In the genomic region with DNA sequence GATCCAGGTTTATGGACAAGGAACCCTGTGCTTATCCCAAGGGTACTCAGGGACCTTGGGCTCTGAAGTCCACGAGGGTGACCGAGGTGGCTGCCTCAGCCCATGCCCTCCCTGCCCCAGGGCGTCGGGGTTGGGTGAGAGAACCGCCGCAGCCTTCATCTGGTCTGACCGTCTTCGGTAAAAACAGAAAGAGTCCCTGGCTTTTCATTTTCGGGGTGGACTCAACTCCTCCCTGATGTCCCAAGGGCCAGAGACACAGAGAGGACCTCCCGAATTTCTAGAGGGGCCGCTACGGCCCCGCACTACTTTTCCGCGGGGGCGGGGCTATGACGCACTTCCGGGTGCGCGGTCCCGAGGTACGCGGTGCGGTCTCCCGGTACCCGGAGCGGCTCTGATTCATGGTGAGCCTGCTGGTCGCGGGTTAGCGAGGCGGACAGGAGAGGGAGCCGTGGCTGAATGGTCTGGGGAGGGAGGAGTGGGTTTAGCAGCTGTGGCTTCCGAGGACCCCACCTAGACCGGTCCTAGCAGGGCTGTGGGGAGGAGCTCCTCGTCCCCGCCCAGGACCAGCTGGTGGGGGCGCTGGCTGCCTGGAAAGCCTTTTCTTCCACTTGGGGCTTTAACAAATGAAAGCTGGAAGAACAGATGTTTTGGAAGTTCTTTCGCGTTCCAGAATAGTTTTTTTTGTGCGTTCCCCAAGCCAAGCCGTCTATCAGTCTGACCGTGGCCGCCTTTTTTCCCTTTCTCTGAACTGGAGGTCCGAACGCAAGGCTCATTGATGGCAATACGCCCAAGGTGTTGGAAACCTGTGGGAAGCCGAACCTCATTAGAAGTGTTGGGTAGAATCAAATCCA, we compare ENCODE assay signal across 1 cellular context.
TF ChIP-seq lines count a peak whose summit lies in the region.

A gene (plus strand): TSS at position 334 of the 851 bp plus-strand sequence. CDS start 7,233 bp downstream, outside the sequence.

TF ChIP-seq in K562, 482 proteins besides CTCF, POLR2A, EP300 and RAD21 (continued from another document and continues in another):
- TF ChIP-seq, protein P1, sequence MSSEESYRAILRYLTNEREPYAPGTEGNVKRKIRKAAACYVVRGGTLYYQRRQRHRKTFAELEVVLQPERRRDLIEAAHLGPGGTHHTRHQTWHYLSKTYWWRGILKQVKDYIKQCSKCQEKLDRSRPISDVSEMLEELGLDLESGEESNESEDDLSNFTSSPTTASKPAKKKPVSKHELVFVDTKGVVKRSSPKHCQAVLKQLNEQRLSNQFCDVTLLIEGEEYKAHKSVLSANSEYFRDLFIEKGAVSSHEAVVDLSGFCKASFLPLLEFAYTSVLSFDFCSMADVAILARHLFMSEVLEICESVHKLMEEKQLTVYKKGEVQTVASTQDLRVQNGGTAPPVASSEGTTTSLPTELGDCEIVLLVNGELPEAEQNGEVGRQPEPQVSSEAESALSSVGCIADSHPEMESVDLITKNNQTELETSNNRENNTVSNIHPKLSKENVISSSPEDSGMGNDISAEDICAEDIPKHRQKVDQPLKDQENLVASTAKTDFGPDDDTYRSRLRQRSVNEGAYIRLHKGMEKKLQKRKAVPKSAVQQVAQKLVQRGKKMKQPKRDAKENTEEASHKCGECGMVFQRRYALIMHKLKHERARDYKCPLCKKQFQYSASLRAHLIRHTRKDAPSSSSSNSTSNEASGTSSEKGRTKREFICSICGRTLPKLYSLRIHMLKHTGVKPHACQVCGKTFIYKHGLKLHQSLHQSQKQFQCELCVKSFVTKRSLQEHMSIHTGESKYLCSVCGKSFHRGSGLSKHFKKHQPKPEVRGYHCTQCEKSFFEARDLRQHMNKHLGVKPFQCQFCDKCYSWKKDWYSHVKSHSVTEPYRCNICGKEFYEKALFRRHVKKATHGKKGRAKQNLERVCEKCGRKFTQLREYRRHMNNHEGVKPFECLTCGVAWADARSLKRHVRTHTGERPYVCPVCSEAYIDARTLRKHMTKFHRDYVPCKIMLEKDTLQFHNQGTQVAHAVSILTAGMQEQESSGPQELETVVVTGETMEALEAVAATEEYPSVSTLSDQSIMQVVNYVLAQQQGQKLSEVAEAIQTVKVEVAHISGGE (CRISPR knock-in tag; IDR thresholded peaks at IDR 0.05), result peak in 2 of 3 experiments; percentile 66 to 87; a peak in 5 of 6 replicates
- no peak for TF ChIP-seq ZNF644 (tag; IDR thresholded peaks at IDR 0.05; ENCODE audit: low read depth)
- TF ChIP-seq, protein P2, sequence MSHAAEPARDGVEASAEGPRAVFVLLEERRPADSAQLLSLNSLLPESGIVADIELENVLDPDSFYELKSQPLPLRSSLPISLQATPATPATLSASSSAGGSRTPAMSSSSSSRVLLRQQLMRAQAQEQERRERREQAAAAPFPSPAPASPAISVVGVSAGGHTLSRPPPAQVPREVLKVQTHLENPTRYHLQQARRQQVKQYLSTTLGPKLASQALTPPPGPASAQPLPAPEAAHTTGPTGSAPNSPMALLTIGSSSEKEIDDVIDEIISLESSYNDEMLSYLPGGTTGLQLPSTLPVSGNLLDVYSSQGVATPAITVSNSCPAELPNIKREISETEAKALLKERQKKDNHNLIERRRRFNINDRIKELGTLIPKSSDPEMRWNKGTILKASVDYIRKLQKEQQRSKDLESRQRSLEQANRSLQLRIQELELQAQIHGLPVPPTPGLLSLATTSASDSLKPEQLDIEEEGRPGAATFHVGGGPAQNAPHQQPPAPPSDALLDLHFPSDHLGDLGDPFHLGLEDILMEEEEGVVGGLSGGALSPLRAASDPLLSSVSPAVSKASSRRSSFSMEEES (CRISPR knock-in tag; IDR thresholded peaks at IDR 0.05), result no peak
- no peak for TF ChIP-seq ETS2 (tag; IDR thresholded peaks at IDR 0.05; ENCODE audit: borderline replicate concordance, poor library complexity, severe bottlenecking)
- TF ChIP-seq, protein P3, sequence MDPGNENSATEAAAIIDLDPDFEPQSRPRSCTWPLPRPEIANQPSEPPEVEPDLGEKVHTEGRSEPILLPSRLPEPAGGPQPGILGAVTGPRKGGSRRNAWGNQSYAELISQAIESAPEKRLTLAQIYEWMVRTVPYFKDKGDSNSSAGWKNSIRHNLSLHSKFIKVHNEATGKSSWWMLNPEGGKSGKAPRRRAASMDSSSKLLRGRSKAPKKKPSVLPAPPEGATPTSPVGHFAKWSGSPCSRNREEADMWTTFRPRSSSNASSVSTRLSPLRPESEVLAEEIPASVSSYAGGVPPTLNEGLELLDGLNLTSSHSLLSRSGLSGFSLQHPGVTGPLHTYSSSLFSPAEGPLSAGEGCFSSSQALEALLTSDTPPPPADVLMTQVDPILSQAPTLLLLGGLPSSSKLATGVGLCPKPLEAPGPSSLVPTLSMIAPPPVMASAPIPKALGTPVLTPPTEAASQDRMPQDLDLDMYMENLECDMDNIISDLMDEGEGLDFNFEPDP (CRISPR knock-in tag; IDR thresholded peaks at IDR 0.05), result no peak
- peak; percentile 73 for TF ChIP-seq NR2C1 (IDR thresholded peaks at IDR 0.05)
- peak; percentile 57 for TF ChIP-seq NR2C1 (tag; IDR thresholded peaks at IDR 0.05)
- no peak for TF ChIP-seq NFE2L1 (tag; IDR thresholded peaks at IDR 0.05; ENCODE audit: borderline replicate concordance, low read depth)
- peak in 2 of 3 experiments; percentile 53 to 76 for TF ChIP-seq YY1 (IDR thresholded peaks at IDR 0.05; ENCODE audit: borderline replicate concordance in 1 of 3, control insufficient read depth in 1 of 3, extremely low read depth in 1 of 3, insufficient read depth in 3 of 3, insufficient read length in 1 of 3, insufficient replicate concordance in 2 of 3, low read depth in 1 of 3, low read length in 2 of 3)
- TF ChIP-seq, protein P4, sequence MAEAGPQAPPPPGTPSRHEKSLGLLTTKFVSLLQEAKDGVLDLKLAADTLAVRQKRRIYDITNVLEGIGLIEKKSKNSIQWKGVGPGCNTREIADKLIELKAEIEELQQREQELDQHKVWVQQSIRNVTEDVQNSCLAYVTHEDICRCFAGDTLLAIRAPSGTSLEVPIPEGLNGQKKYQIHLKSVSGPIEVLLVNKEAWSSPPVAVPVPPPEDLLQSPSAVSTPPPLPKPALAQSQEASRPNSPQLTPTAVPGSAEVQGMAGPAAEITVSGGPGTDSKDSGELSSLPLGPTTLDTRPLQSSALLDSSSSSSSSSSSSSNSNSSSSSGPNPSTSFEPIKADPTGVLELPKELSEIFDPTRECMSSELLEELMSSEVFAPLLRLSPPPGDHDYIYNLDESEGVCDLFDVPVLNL (CRISPR knock-in tag; IDR thresholded peaks at IDR 0.05; ENCODE audit: low read depth), result no peak
- no peak for TF ChIP-seq ZNF431 (CRISPR knock-in tag; IDR thresholded peaks at IDR 0.05)
- TF ChIP-seq TFAM (CRISPR knock-in tag; conservative IDR thresholded peaks at IDR 0.05), result no peak
- TF ChIP-seq, protein P5, sequence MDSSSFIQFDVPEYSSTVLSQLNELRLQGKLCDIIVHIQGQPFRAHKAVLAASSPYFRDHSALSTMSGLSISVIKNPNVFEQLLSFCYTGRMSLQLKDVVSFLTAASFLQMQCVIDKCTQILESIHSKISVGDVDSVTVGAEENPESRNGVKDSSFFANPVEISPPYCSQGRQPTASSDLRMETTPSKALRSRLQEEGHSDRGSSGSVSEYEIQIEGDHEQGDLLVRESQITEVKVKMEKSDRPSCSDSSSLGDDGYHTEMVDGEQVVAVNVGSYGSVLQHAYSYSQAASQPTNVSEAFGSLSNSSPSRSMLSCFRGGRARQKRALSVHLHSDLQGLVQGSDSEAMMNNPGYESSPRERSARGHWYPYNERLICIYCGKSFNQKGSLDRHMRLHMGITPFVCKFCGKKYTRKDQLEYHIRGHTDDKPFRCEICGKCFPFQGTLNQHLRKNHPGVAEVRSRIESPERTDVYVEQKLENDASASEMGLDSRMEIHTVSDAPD (CRISPR knock-in tag; IDR thresholded peaks at IDR 0.05), result 0 out of 2 replicates have a peak, but pooled peaks have one; percentile 20
- TF ChIP-seq MED1 (CRISPR knock-in tag; IDR thresholded peaks at IDR 0.05; ENCODE audit: borderline replicate concordance), result no peak
- peak; percentile 97 for TF ChIP-seq DACH1 (IDR thresholded peaks at IDR 0.05; ENCODE audit: partially characterized antibody)
- 0 out of 4 replicates have a peak, but pooled peaks of 1 of the 2 experiments have one; percentile 6 for TF ChIP-seq RCOR1 (IDR thresholded peaks at IDR 0.05; ENCODE audit: borderline replicate concordance in 1 of 2, low read depth in 2 of 2, low read length in 2 of 2)
- TF ChIP-seq L3MBTL2 (IDR thresholded peaks at IDR 0.05), result peak; percentile 58; the same call in 1 of the 2 replicates
- TF ChIP-seq ZZZ3 (IDR thresholded peaks at IDR 0.05), result no peak
- no peak for TF ChIP-seq ZNF140 (CRISPR knock-in tag; IDR thresholded peaks at IDR 0.05)
- no peak for TF ChIP-seq U2AF2 (optimal IDR thresholded peaks at IDR 0.05; ENCODE audit: low read depth, low read length)
- TF ChIP-seq, protein P6, sequence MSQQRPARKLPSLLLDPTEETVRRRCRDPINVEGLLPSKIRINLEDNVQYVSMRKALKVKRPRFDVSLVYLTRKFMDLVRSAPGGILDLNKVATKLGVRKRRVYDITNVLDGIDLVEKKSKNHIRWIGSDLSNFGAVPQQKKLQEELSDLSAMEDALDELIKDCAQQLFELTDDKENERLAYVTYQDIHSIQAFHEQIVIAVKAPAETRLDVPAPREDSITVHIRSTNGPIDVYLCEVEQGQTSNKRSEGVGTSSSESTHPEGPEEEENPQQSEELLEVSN (IDR thresholded peaks at IDR 0.05; ENCODE audit: borderline replicate concordance in 1 of 2, extremely low read depth in 1 of 2, insufficient read depth in 1 of 2, insufficient read length in 1 of 2, low read depth in 1 of 2, low read length in 1 of 2, poor library complexity in 1 of 2, severe bottlenecking in 1 of 2), result peak in 1 of 2 experiments; percentile 19
- TF ChIP-seq, protein P7, sequence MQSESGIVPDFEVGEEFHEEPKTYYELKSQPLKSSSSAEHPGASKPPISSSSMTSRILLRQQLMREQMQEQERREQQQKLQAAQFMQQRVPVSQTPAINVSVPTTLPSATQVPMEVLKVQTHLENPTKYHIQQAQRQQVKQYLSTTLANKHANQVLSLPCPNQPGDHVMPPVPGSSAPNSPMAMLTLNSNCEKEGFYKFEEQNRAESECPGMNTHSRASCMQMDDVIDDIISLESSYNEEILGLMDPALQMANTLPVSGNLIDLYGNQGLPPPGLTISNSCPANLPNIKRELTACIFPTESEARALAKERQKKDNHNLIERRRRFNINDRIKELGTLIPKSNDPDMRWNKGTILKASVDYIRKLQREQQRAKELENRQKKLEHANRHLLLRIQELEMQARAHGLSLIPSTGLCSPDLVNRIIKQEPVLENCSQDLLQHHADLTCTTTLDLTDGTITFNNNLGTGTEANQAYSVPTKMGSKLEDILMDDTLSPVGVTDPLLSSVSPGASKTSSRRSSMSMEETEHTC (IDR thresholded peaks at IDR 0.05), result peak; percentile 64; the same call in 1 of the 2 replicates
- TF ChIP-seq, protein P8, sequence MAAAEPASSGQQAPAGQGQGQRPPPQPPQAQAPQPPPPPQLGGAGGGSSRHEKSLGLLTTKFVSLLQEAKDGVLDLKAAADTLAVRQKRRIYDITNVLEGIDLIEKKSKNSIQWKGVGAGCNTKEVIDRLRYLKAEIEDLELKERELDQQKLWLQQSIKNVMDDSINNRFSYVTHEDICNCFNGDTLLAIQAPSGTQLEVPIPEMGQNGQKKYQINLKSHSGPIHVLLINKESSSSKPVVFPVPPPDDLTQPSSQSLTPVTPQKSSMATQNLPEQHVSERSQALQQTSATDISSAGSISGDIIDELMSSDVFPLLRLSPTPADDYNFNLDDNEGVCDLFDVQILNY (CRISPR knock-in tag; IDR thresholded peaks at IDR 0.05), result no peak
- TF ChIP-seq PURB (CRISPR knock-in tag; IDR thresholded peaks at IDR 0.05; ENCODE audit: low read depth), result no peak
- TF ChIP-seq POLR2G (IDR thresholded peaks at IDR 0.05; ENCODE audit: low read depth, low read length), result peak; percentile 96
- no peak for TF ChIP-seq ZNF778 (CRISPR knock-in tag; IDR thresholded peaks at IDR 0.05)
- TF ChIP-seq SMARCA5 (IDR thresholded peaks at IDR 0.05), result no peak
- no peak for TF ChIP-seq HEY1 (CRISPR knock-in tag; IDR thresholded peaks at IDR 0.05; ENCODE audit: borderline replicate concordance)
- TF ChIP-seq SUPT5H (IDR thresholded peaks at IDR 0.05), result peak; percentile 93
- no peak for TF ChIP-seq TEAD4 (IDR thresholded peaks at IDR 0.05; ENCODE audit: low read length)
- TF ChIP-seq TEAD4 (CRISPR knock-in tag; IDR thresholded peaks at IDR 0.05; ENCODE audit: borderline replicate concordance), result no peak
- 0 out of 2 replicates have a peak, but pooled peaks have one; percentile 53 for TF ChIP-seq ARID1B (IDR thresholded peaks at IDR 0.05)
- peak; percentile 63; the same call in 1 of the 2 replicates for TF ChIP-seq CTBP1 (IDR thresholded peaks at IDR 0.05; ENCODE audit: borderline replicate concordance)
- peak; percentile 47 for TF ChIP-seq TCF3 (CRISPR knock-in tag; IDR thresholded peaks at IDR 0.05)
